ENCODE assay signal across 8 cellular contexts in the genomic region with DNA sequence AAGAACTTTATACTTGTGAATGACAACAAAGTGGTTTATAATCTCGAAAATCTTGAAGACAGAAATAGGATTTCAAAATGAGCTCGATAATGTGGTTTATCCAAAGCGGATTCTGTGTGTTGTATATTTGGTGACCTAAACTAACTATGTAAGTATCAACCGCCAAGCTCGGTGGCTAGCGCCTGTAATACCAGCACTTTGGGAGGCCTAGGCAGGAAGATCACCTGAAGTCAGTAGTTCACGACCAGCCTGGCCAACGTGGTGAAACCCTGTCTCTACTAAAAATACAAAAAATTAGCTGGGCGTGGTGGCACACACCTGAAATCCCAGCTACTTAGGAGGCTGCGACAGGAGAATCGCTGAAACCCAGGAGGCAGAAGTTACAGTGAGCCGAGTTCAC. TPM values are rescaled to one million over a fixed set of nuclear protein-coding genes. Genes with fewer than 3 reads are reported as not detected.
DNase-seq lines count a peak whose midpoint lies in the region; ATAC-seq and TF ChIP-seq lines count a peak whose summit lies in the region.

No MANE protein-coding gene starts in this region.

- H3K9me3 Mint-ChIP-seq in activated naive CD4-positive, alpha-beta T cell treated with anti-CD3 and anti-CD28 coated beads, Interleukin-2, amount 10 ng/mL, durations not matched to agents 7 days and 5 days: peaks cover 7% of the 10 kb centered on the region

- H3K27ac ChIP-seq in subcutaneous abdominal adipose tissue (ENCODE audit: low read depth, low read length) (peak overlapping the region; percentile 97), aorta (ENCODE audit: low read depth in 1 of 2, low read length in 2 of 2) (no peak overlapping the region)

- no peak for DNase-seq in activated naive CD4-positive, alpha-beta T cell treated with anti-CD3 and anti-CD28 coated beads, Interleukin-2, amount 10 ng/mL, durations not matched to agents 7 days and 5 days
- DNase-seq in activated naive CD4-positive, alpha-beta T cell treated with Interleukin-2 at 50 U/mL for 16 hours: no peak
- no peak for DNase-seq in T-helper 17 cell
- DNase-seq in fibroblast of pulmonary artery (ENCODE audit: low read depth): no peak
- no peak for DNase-seq in stimulated activated CD4-positive, alpha-beta T cell treated with anti-CD3 and anti-CD28 coated beads, Interleukin-2, amount 100 ng/mL, for 48 hours
- no peak for DNase-seq in NCI-H510A (lab: John Stamatoyannopoulos, UW)
- no peak for DNase-seq in aorta

- no peak for ATAC-seq in T-helper 17 cell
- no peak for ATAC-seq in aorta (ENCODE audit: low FRiP score)

- peak overlapping the region; percentile 98 for H3K4me3 ChIP-seq in fibroblast of pulmonary artery (replicated peaks; ENCODE audit: low read depth, low read length)
- H3K4me3 ChIP-seq in subcutaneous abdominal adipose tissue (ENCODE audit: low read depth in 1 of 5, low read length in 5 of 5): peak overlapping the region in 3 of 5 donors; percentile 91 to 92 (median 92)
- H3K4me3 ChIP-seq in aorta (ENCODE audit: low read length in 2 of 2): no peak overlapping the region

- CTCF ChIA-PET in activated naive CD4-positive, alpha-beta T cell treated with anti-CD3 and anti-CD28 coated beads, Interleukin-2, amount 10 ng/mL, durations not matched to agents 7 days and 5 days (lab: Charles Lee): interaction anchor here (0.9 to 1.5 kb wide), 4 partner anchors 12 to 100 kb away, joined by 3 to 4 read pairs (median 3); no protein-coding TSS in a partner anchor

- H3K27ac Mint-ChIP-seq in activated naive CD4-positive, alpha-beta T cell treated with anti-CD3 and anti-CD28 coated beads, Interleukin-2, amount 10 ng/mL, durations not matched to agents 7 days and 5 days: no peak overlapping the region
- peak overlapping the region; percentile 92 for H3K27ac Mint-ChIP-seq in T-helper 17 cell

- H3K36me3 Mint-ChIP-seq in activated naive CD4-positive, alpha-beta T cell treated with anti-CD3 and anti-CD28 coated beads, Interleukin-2, amount 10 ng/mL, durations not matched to agents 7 days and 5 days: peaks cover 18% of the 10 kb centered on the region
- H3K36me3 Mint-ChIP-seq in T-helper 17 cell (ENCODE audit: low read depth): no peaks in the 10 kb centered on the region

- peaks cover 0 to 55% (median 48%) of the 10 kb centered on the region in 5 donors for H3K4me1 ChIP-seq in subcutaneous abdominal adipose tissue (ENCODE audit: control insufficient read depth in 5 of 5, insufficient read depth in 5 of 5, low read length in 5 of 5)
- H3K4me1 ChIP-seq in aorta (ENCODE audit: control insufficient read depth in 1 of 2, insufficient read depth in 2 of 2, low read length in 2 of 2): peaks cover 2 to 3% of the 10 kb centered on the region in 2 donors

- H3K9me3 ChIP-seq in T-helper 17 cell (ENCODE audit: control insufficient read depth, low read length, poor library complexity, severe bottlenecking) (no peaks in the 10 kb centered on the region), subcutaneous abdominal adipose tissue (ENCODE audit: control insufficient read depth in 5 of 5, low read length in 5 of 5) (no peaks in the 10 kb centered on the region), aorta (ENCODE audit: control insufficient read depth, low read length) (no peaks in the 10 kb centered on the region)

- H3K9ac ChIP-seq in subcutaneous abdominal adipose tissue (ENCODE audit: low read length in 5 of 5): peak overlapping the region in 3 of 5 donors; percentile 48 to 95 (median 58)

- H3K36me3 ChIP-seq in subcutaneous abdominal adipose tissue (ENCODE audit: control insufficient read depth in 5 of 5, insufficient read depth in 5 of 5, low read length in 5 of 5) (peaks cover 0 to 9% (median 0%) of the 10 kb centered on the region in 5 donors), aorta (ENCODE audit: control insufficient read depth in 1 of 2, insufficient read depth in 2 of 2, low read length in 1 of 2) (no peaks in the 10 kb centered on the region)

- intact Hi-C loops in aorta (cut with DNase I): loop anchor here (5.0 kb wide), 3 partner anchors 58 to 103 kb away; no protein-coding TSS in a partner anchor

- H3K27me3 ChIP-seq in subcutaneous abdominal adipose tissue (ENCODE audit: control insufficient read depth in 5 of 5, insufficient read depth in 4 of 5, low read length in 5 of 5) (no peaks in the 10 kb centered on the region), aorta (ENCODE audit: control insufficient read depth in 1 of 2, insufficient read depth in 2 of 2, low read length in 1 of 2) (no peaks in the 10 kb centered on the region)

- peaks cover 56% of the 10 kb centered on the region for H3K4me1 Mint-ChIP-seq in activated naive CD4-positive, alpha-beta T cell treated with anti-CD3 and anti-CD28 coated beads, Interleukin-2, amount 10 ng/mL, durations not matched to agents 7 days and 5 days
- H3K4me1 Mint-ChIP-seq in T-helper 17 cell: peaks cover 51% of the 10 kb centered on the region

- WGBS in aorta, 2 donors: 87 to 88% methylated on average over 12 of the region's 12 CpGs

- peaks cover 10% of the 10 kb centered on the region for H3K27me3 Mint-ChIP-seq in activated naive CD4-positive, alpha-beta T cell treated with anti-CD3 and anti-CD28 coated beads, Interleukin-2, amount 10 ng/mL, durations not matched to agents 7 days and 5 days
- no peaks in the 10 kb centered on the region for H3K27me3 Mint-ChIP-seq in T-helper 17 cell

- peak overlapping the region; percentile 83 for H3K4me3 Mint-ChIP-seq in activated naive CD4-positive, alpha-beta T cell treated with anti-CD3 and anti-CD28 coated beads, Interleukin-2, amount 10 ng/mL, durations not matched to agents 7 days and 5 days
- H3K4me3 Mint-ChIP-seq in T-helper 17 cell: peak overlapping the region; percentile 85

- TF ChIP-seq CTCF in fibroblast of pulmonary artery (IDR thresholded peaks at IDR 0.05; ENCODE audit: low read length, missing control alignments): no peak

RNA-seq across cellular contexts. Expression of gene ATP13A3, which starts 2.2 kb away (rescaled TPM):
- 10 to 100 TPM; 65.6 to 81.0 TPM for total RNA-seq in T-helper 17 cell
- total RNA-seq in aorta: 100 to 1,000 TPM; 127 to 189 TPM
- 10 to 100 TPM; 14.1 to 38.7 TPM for polyA plus RNA-seq in aorta

Comparison
In these comparisons a context has a peak if more than half of its experiments do, and no peak if none do; other contexts are left out.
1. H3K4me3 ChIP-seq: peak in fibroblast of pulmonary artery (single experiment) and subcutaneous abdominal adipose tissue (3 of 5); none in aorta (0 of 2).